Comparison of ENCODE assay signal across 14 cellular contexts in genomic region chr6:69631552-69632346, GRCh38.
A peak's percentile ranks its signal among the peaks of the same experiment; 100 is the strongest.
DNase-seq lines count a peak whose midpoint lies in the region; ATAC-seq lines count a peak whose summit lies in the region.
"Had no signal": no experiment of that assay in that cellular context is flagged by ENCODE, and none has a peak within 500 bp of the region (broad histone marks: within the 10 kb centered on the region; RNA-seq: fewer than 3 reads in every experiment).

No MANE protein-coding gene starts in this region.

- H3K27me3 ChIP-seq in HUES48 (ENCODE audit: control insufficient read depth, insufficient read depth, low read length): no peaks in the 10 kb centered on the region
- H3K27me3 ChIP-seq: tibial artery had no signal

- H3K27ac ChIP-seq in HUES48 (ENCODE audit: low read depth, low read length): peak overlapping the region; percentile 22
- H3K27ac ChIP-seq: tibial artery had no signal

- ATAC-seq in GM19351 (IDR thresholded peaks at IDR 0.05; ENCODE audit: unreplicated experiment): peak; percentile 72
- no peak for ATAC-seq in GM21528 (IDR thresholded peaks at IDR 0.05; ENCODE audit: low FRiP score, unreplicated experiment)
- no peak for ATAC-seq in GM21576 (IDR thresholded peaks at IDR 0.05; ENCODE audit: unreplicated experiment)

- no peaks in the 10 kb centered on the region for H3K36me3 ChIP-seq in HUES48 (ENCODE audit: control insufficient read depth, insufficient read depth, low read length)
- H3K36me3 ChIP-seq: tibial artery had no signal

- no peak overlapping the region for H3K9ac ChIP-seq in HUES48 (ENCODE audit: low read depth, low read length)

- H3K4me1 ChIP-seq in HUES48 (ENCODE audit: control insufficient read depth, insufficient read depth, low read length): peaks cover 10% of the 10 kb centered on the region
- H3K4me1 ChIP-seq: tibial artery had no signal

- no peaks in the 10 kb centered on the region for H3K9me3 ChIP-seq in HUES48 (ENCODE audit: control insufficient read depth, insufficient read depth, low read length)
- H3K9me3 ChIP-seq: tibial artery had no signal

- DNase-seq in G401 (ENCODE audit: low spot score) (peak; percentile 47), cerebellum (ENCODE audit: low spot score) (peak; percentile 3), H4 (ENCODE audit: low spot score) (no peak), NCI-H2029 (lab: John Stamatoyannopoulos, UW) (no peak)
- DNase-seq: activated naive CD4-positive, alpha-beta T cell treated with anti-CD3 and anti-CD28 coated beads, Interleukin-2, amount 50 U/mL, for 16 hours; Calu3; head of caudate nucleus; NCI-H187 treated with DMSO at 0.1 percent for 48 hours; SIG-M5; tibial artery had no signal

- in situ Hi-C loops in G401 (cut with HindIII; ENCODE audit: low sequenced_read_pairs): no loop called here

- no peak overlapping the region for H3K4me3 ChIP-seq in HUES48 (ENCODE audit: low read depth, low read length)
- H3K4me3 ChIP-seq: tibial artery had no signal

Comparison
In these comparisons a context has a peak if more than half of its experiments do, and no peak if none do; other contexts are left out.
1. DNase-seq: peak in G401 (single experiment) and cerebellum (single experiment); none in H4 (single experiment) and NCI-H2029 (single experiment).